8 cellular contexts compared by ENCODE assay signal in genomic region chr7:93890464-93891068, GRCh38. TPM values are rescaled to one million over a fixed set of nuclear protein-coding genes. Genes with fewer than 3 reads are reported as not detected.
DNase-seq lines count a peak whose midpoint lies in the region; ATAC-seq and TF ChIP-seq lines count a peak whose summit lies in the region.

Gene TFPI2, minus strand, starts transcription at chr7:93890753. Its CDS starts 75 bp downstream, at chr7:93890678.

- peaks cover 46 to 48% of the 10 kb centered on the region in 2 donors for H3K27me3 Mint-ChIP-seq in stimulated activated naive B cell treated with anti-CD40 and anti-IgM and Interleukin-4, amounts not matched to agents 10 μg/mL and 1 μg/mL and 100 μg/mL, for 72 hours

- H3K4me1 ChIP-seq in BLaER1 treated with 17β-estradiol and CSF1 and Interleukin-3, amounts not matched to agents 10 nM and 100 nM = peaks cover 0 to 8% (median 0%) of the 10 kb centered on the region in 10 experiments; a peak in 2 of 20 replicates
- peaks cover 0 to 2% of the 10 kb centered on the region in 2 donors for H3K4me1 ChIP-seq in left lung

- H3K4me2 ChIP-seq in BLaER1 treated with 17β-estradiol and CSF1 and Interleukin-3, amounts not matched to agents 10 nM and 100 nM = peak within 1 kb of the TSS; percentile 56 to 86 (median 69)

- H3K4me3 ChIP-seq in BLaER1 treated with 17β-estradiol and CSF1 and Interleukin-3, amounts not matched to agents 10 nM and 100 nM = peak within 1 kb of the TSS; percentile 39 to 67 (median 50)
- H3K4me3 ChIP-seq in MG63 = peak within 1 kb of the TSS; percentile 46
- peak within 1 kb of the TSS; percentile 73 to 78 for H3K4me3 ChIP-seq in cardiac fibroblast (replicated peaks in 1 of 2; ENCODE audit: low read depth in 2 of 2, low read length in 2 of 2)
- H3K4me3 ChIP-seq in left lung = peak within 1 kb of the TSS; percentile 38 to 46

- ATAC-seq in GM21381 (IDR thresholded peaks at IDR 0.05; ENCODE audit: unreplicated experiment) = peak; percentile 63
- ATAC-seq in left lung = peak; percentile 81
- peak; percentile 71 to 77 for ATAC-seq in stimulated activated naive B cell treated with anti-CD40 and anti-IgM and Interleukin-4, amounts not matched to agents 10 μg/mL and 1 μg/mL and 100 μg/mL, for 72 hours (replicated peaks)

- peaks cover 27 to 44% (median 37%) of the 10 kb centered on the region in 11 experiments for H3K27me3 ChIP-seq in BLaER1 treated with 17β-estradiol and CSF1 and Interleukin-3, amounts not matched to agents 10 nM and 100 nM
- no peaks in the 10 kb centered on the region for H3K27me3 ChIP-seq in MG63
- H3K27me3 ChIP-seq in left lung = peaks cover 8 to 43% of the 10 kb centered on the region in 2 donors

- H3K9me3 ChIP-seq in BLaER1 treated with 17β-estradiol and CSF1 and Interleukin-3, amounts not matched to agents 10 nM and 100 nM (replicated peaks in 1 of 11) = peaks cover 13 to 21% (median 16%) of the 10 kb centered on the region in 11 experiments; a peak in 17 of 22 replicates
- H3K9me3 ChIP-seq in MG63 (no peaks in the 10 kb centered on the region), left lung (no peaks in the 10 kb centered on the region)

- H3K36me3 Mint-ChIP-seq in stimulated activated naive B cell treated with anti-CD40 and anti-IgM and Interleukin-4, amounts not matched to agents 10 μg/mL and 1 μg/mL and 100 μg/mL, for 72 hours = peaks cover 2% of the 10 kb centered on the region in 2 donors

- H3K9me3 Mint-ChIP-seq in stimulated activated naive B cell treated with anti-CD40 and anti-IgM and Interleukin-4, amounts not matched to agents 10 μg/mL and 1 μg/mL and 100 μg/mL, for 72 hours = no peaks in the 10 kb centered on the region

- 0 out of 22 replicates have a peak within 1 kb of the TSS, but pooled peaks of 1 of the 11 experiments have one; percentile 23 for H3K9ac ChIP-seq in BLaER1 treated with 17β-estradiol and CSF1 and Interleukin-3, amounts not matched to agents 10 nM and 100 nM

- peak within 1 kb of the TSS; percentile 90 for H3K27ac Mint-ChIP-seq in stimulated activated naive B cell treated with anti-CD40 and anti-IgM and Interleukin-4, amounts not matched to agents 10 μg/mL and 1 μg/mL and 100 μg/mL, for 72 hours

- no peaks in the 10 kb centered on the region for H4K20me1 ChIP-seq in BLaER1 treated with 17β-estradiol and CSF1 and Interleukin-3, amounts not matched to agents 10 nM and 100 nM

- H3K4me3 Mint-ChIP-seq in stimulated activated naive B cell treated with anti-CD40 and anti-IgM and Interleukin-4, amounts not matched to agents 10 μg/mL and 1 μg/mL and 100 μg/mL, for 72 hours = peak within 1 kb of the TSS; percentile 92 to 93

- intact Hi-C loops in left lung (cut with DNase I) = no loop called here

- H3K36me3 ChIP-seq in BLaER1 treated with 17β-estradiol and CSF1 and Interleukin-3, amounts not matched to agents 10 nM and 100 nM = no peaks in the 10 kb centered on the region
- H3K36me3 ChIP-seq in MG63 (no peaks in the 10 kb centered on the region), left lung (no peaks in the 10 kb centered on the region)

- TF ChIP-seq CTCF in cardiac fibroblast (IDR thresholded peaks at IDR 0.05; ENCODE audit: low read depth, low read length) = no peak
- no peak for TF ChIP-seq CTCF in left lung (IDR thresholded peaks at IDR 0.05)

- H3K27ac ChIP-seq in BLaER1 treated with 17β-estradiol and CSF1 and Interleukin-3, amounts not matched to agents 10 nM and 100 nM = no peak within 1 kb of the TSS
- H3K27ac ChIP-seq in left lung = no peak within 1 kb of the TSS

- peaks cover 8 to 19% of the 10 kb centered on the region in 2 donors for H3K4me1 Mint-ChIP-seq in stimulated activated naive B cell treated with anti-CD40 and anti-IgM and Interleukin-4, amounts not matched to agents 10 μg/mL and 1 μg/mL and 100 μg/mL, for 72 hours

- DNase-seq in MG63 = peak; percentile 60
- DNase-seq in cardiac fibroblast (ENCODE audit: low read depth in 2 of 2) = peak; percentile 90 to 92
- DNase-seq in left lung = peak in 1 of 2 donors; percentile 81
- DNase-seq in stimulated activated naive B cell treated with anti-CD40 and anti-IgM and Interleukin-4, amounts not matched to agents 10 μg/mL and 1 μg/mL and 100 μg/mL, for 72 hours = peak; percentile 18
- no peak for DNase-seq in NCI-H1105 treated with DMSO at 0.1 percent for 48 hours (lab: John Stamatoyannopoulos, UW)
- no peak for DNase-seq in NCI-H1417 (lab: John Stamatoyannopoulos, UW)

RNA-seq across cellular contexts. Expression of gene TFPI2, which starts in this region (rescaled TPM):
- total RNA-seq in MG63 (2014; rRNA removed; shearing (Covaris generic); ENCODE audit: low replicate concordance) = 0.07 and 1.7 TPM in 2 replicates
- total RNA-seq in left lung = 1 to 10 TPM; 4.5 to 9.0 TPM

Comparison
In these comparisons a context has a peak if more than half of its experiments do, and no peak if none do; other contexts are left out.
1. DNase-seq: peak in MG63 (single experiment), cardiac fibroblast (2 of 2) and stimulated activated naive B cell treated with anti-CD40 and anti-IgM and Interleukin-4, amounts not matched to agents 10 μg/mL and 1 μg/mL and 100 μg/mL, for 72 hours (single experiment); none in NCI-H1105 treated with DMSO at 0.1 percent for 48 hours (single experiment) and NCI-H1417 (0 of 3).
2. Peak in every context shown above with its lines, with median percentiles within 50 percentile points of each other: H3K4me3 ChIP-seq and ATAC-seq.